15 cellular contexts compared by ENCODE assay signal in the genomic region with DNA sequence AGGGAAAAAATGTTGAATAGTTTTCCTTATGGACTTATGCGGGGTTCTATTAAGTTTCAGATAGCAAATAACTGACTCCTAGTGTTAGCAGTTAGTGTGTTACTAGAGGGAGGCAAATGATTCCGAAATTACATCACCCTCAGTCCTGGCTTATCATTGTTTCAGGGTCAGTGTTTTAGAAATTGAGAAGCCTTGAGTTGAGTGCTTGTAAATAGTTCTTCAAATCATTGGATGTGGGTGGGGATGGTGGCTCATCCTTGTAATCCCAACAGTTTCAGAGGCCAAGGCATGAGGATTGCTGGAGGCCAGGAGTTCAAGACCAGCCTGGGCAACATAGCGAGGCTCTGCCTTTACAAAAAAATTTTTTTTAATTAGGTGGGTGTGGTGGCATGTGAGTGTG. TPM values are rescaled to one million over a fixed set of nuclear protein-coding genes. Genes with fewer than 3 reads are reported as not detected.
"Had no signal": no experiment of that assay in that cellular context is flagged by ENCODE, and none has a peak within 500 bp of the region (broad histone marks: within the 10 kb centered on the region; RNA-seq: fewer than 3 reads in every experiment).

No MANE protein-coding gene starts in this region.

- H3K27me3 Mint-ChIP-seq: activated CD8-positive, alpha-beta memory T cell treated with anti-CD3 and anti-CD28 coated beads, Interleukin-2, amount 10 ng/mL, durations not matched to agents 7 days and 5 days had no signal

- ATAC-seq: activated CD8-positive, alpha-beta memory T cell treated with anti-CD3 and anti-CD28 coated beads, Interleukin-2, amount 10 ng/mL, durations not matched to agents 7 days and 5 days; foreskin keratinocyte; left lobe of liver had no signal

- H3K27ac Mint-ChIP-seq: activated CD8-positive, alpha-beta memory T cell treated with anti-CD3 and anti-CD28 coated beads, Interleukin-2, amount 10 ng/mL, durations not matched to agents 7 days and 5 days had no signal

- H3K27me3 ChIP-seq: foreskin keratinocyte, pancreas, stomach had no signal

- H3K27ac ChIP-seq: foreskin keratinocyte, pancreas, stomach had no signal

- H3K9me3 ChIP-seq: pancreas, stomach had no signal

- DNase-seq: activated CD8-positive, alpha-beta memory T cell treated with anti-CD3 and anti-CD28 coated beads, Interleukin-2, amount 10 ng/mL, durations not matched to agents 7 days and 5 days; activated gamma-delta T cell treated with Interleukin-2 at 50 U/mL for 16 hours; activated T-cell treated with anti-CD3 and anti-CD28 coated beads, Interleukin-2, amount 50 U/mL, for 48 hours; foreskin keratinocyte; head of caudate nucleus; islet precursor cell; pancreas; stimulated activated CD4-positive, alpha-beta T cell treated with anti-CD3 and anti-CD28 coated beads, Interleukin-15, amount 100 ng/mL, for 24 hours; stimulated activated CD4-positive, alpha-beta T cell treated with anti-CD3 and anti-CD28 coated beads, Interleukin-4, amount 100 ng/mL, for 24 hours; stomach; T-helper 1 cell had no signal

- H3K4me3 ChIP-seq: pancreas, stomach had no signal

- H3K4me3 Mint-ChIP-seq: activated CD8-positive, alpha-beta memory T cell treated with anti-CD3 and anti-CD28 coated beads, Interleukin-2, amount 10 ng/mL, durations not matched to agents 7 days and 5 days had no signal

- H3K36me3 ChIP-seq: pancreas had no signal

- H3K4me1 ChIP-seq: pancreas had no signal

RNA-seq across cellular contexts. Expression of a gene that starts 50.8 kb away (rescaled TPM):
- total RNA-seq: activated CD8-positive, alpha-beta memory T cell treated with anti-CD3 and anti-CD28 coated beads, Interleukin-2, amount 10 ng/mL, durations not matched to agents 7 days and 5 days; dermis microvascular lymphatic vessel endothelial cell; left lobe of liver; mesenteric fat pad had no signal
- polyA plus RNA-seq: esophagus had no signal
